9 cellular contexts compared by ENCODE assay signal in the genomic region with DNA sequence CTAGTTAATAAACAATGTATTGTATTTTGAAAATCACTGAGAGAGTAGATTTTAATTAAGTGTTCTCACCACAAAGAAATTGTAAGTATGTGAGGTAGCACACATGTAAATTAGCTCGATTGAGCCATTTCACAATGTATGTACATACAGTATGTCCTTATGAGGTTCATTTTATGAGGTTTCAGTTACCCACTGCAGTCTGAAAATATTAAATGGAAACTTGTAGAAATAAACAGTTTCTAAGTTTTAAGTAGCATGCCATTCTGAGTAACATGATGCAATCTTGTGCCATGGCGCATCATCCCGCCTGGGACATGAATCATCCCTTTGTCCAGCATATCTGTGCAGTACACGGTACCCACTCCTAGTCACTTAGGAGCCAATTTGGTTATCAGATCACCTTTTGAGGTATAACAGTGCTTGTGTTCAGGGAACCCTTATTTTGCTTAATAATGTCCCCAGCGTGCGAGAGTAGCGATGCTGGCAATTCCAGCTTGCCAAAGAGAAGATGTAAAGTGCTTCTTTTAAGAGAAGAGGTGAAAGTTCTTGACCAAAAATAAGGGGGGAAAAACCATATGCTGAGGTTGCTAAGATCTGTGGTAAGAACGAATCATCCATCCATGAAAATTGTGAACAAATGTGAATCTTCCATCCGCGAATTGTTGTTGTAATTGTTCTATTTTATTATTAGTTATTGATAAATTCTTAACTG.
DNase-seq lines count a peak whose midpoint lies in the region; ATAC-seq and TF ChIP-seq lines count a peak whose summit lies in the region.
"Had no signal": no experiment of that assay in that cellular context is flagged by ENCODE, and none has a peak within 500 bp of the region (broad histone marks: within the 10 kb centered on the region; RNA-seq: fewer than 3 reads in every experiment).

No MANE protein-coding gene starts in this region.

- no peak overlapping the region for H3K4me3 ChIP-seq in testis
- H3K4me3 ChIP-seq: thoracic aorta had no signal

- no peaks in the 10 kb centered on the region for H3K9me3 ChIP-seq in testis
- H3K9me3 ChIP-seq: thoracic aorta had no signal

- no peaks in the 10 kb centered on the region for H3K27me3 Mint-ChIP-seq in stimulated activated naive CD8-positive, alpha-beta T cell treated with anti-CD3 and anti-CD28 coated beads, Interleukin-15, amount 100 ng/mL, for 72 hours

- TF ChIP-seq CTCF in testis (IDR thresholded peaks at IDR 0.05) = no peak

- intact Hi-C loops in testis (cut with DNase I; ENCODE audit: low total_unique reads) = no loop called here

- no peaks in the 10 kb centered on the region for H3K4me1 ChIP-seq in testis

- H3K9me3 Mint-ChIP-seq in stimulated activated naive CD8-positive, alpha-beta T cell treated with anti-CD3 and anti-CD28 coated beads, Interleukin-15, amount 100 ng/mL, for 72 hours = no peaks in the 10 kb centered on the region

- H3K27ac ChIP-seq in testis = no peak overlapping the region
- H3K27ac ChIP-seq: thoracic aorta had no signal

- WGBS in testis, 2 donors = 92 to 94% methylated on average over 10 of the region's 10 CpGs

- DNase-seq in activated effector memory CD4-positive, alpha-beta T cell treated with anti-CD3 and anti-CD28 coated beads, Interleukin-2, amount 50 U/mL, for 16 hours = peak; percentile 85
- no peak for DNase-seq in activated effector memory CD4-positive, alpha-beta T cell treated with Interleukin-2 at 50 U/mL for 16 hours
- DNase-seq in activated CD8-positive, alpha-beta memory T cell treated with anti-CD3 and anti-CD28 coated beads for 4 hours (ENCODE audit: low read depth in 2 of 2) = peak; percentile 14 to 28
- DNase-seq in glomerular visceral epithelial cell (ENCODE audit: extremely low spot score) (peak; percentile 41), hepatic stellate cell (ENCODE audit: low spot score) (no peak), testis (no peak)
- peak; percentile 48 to 79 for DNase-seq in stimulated activated naive CD8-positive, alpha-beta T cell treated with anti-CD3 and anti-CD28 coated beads, Interleukin-15, amount 100 ng/mL, for 72 hours

- H3K27ac Mint-ChIP-seq in stimulated activated naive CD8-positive, alpha-beta T cell treated with anti-CD3 and anti-CD28 coated beads, Interleukin-15, amount 100 ng/mL, for 72 hours = peak overlapping the region; percentile 97 to 99

- peaks cover 93% of the 10 kb centered on the region for H3K4me1 Mint-ChIP-seq in stimulated activated naive CD8-positive, alpha-beta T cell treated with anti-CD3 and anti-CD28 coated beads, Interleukin-15, amount 100 ng/mL, for 72 hours

- no peaks in the 10 kb centered on the region for H3K36me3 ChIP-seq in testis (ENCODE audit: low read depth, missing control alignments)
- H3K36me3 ChIP-seq: thoracic aorta had no signal

- no peaks in the 10 kb centered on the region for H3K27me3 ChIP-seq in testis

- TF ChIP-seq POLR2A in testis (IDR thresholded peaks at IDR 0.05) = no peak

- H3K4me3 Mint-ChIP-seq in stimulated activated naive CD8-positive, alpha-beta T cell treated with anti-CD3 and anti-CD28 coated beads, Interleukin-15, amount 100 ng/mL, for 72 hours = peak overlapping the region; percentile 50 to 71

- ATAC-seq in stimulated activated naive CD8-positive, alpha-beta T cell treated with anti-CD3 and anti-CD28 coated beads, Interleukin-15, amount 100 ng/mL, for 72 hours = peak; percentile 96
- no peak for ATAC-seq in GM18502 (IDR thresholded peaks at IDR 0.05; ENCODE audit: poor library complexity, unreplicated experiment)

Comparison
In these comparisons a context has a peak if more than half of its experiments do, and no peak if none do; other contexts are left out.
1. DNase-seq: peak in activated effector memory CD4-positive, alpha-beta T cell treated with anti-CD3 and anti-CD28 coated beads, Interleukin-2, amount 50 U/mL, for 16 hours (single experiment), activated CD8-positive, alpha-beta memory T cell treated with anti-CD3 and anti-CD28 coated beads for 4 hours (2 of 2), glomerular visceral epithelial cell (single experiment) and stimulated activated naive CD8-positive, alpha-beta T cell treated with anti-CD3 and anti-CD28 coated beads, Interleukin-15, amount 100 ng/mL, for 72 hours (2 of 2); none in activated effector memory CD4-positive, alpha-beta T cell treated with Interleukin-2 at 50 U/mL for 16 hours (single experiment), hepatic stellate cell (single experiment) and testis (single experiment).